8 cellular contexts compared by ENCODE assay signal in the genomic region with DNA sequence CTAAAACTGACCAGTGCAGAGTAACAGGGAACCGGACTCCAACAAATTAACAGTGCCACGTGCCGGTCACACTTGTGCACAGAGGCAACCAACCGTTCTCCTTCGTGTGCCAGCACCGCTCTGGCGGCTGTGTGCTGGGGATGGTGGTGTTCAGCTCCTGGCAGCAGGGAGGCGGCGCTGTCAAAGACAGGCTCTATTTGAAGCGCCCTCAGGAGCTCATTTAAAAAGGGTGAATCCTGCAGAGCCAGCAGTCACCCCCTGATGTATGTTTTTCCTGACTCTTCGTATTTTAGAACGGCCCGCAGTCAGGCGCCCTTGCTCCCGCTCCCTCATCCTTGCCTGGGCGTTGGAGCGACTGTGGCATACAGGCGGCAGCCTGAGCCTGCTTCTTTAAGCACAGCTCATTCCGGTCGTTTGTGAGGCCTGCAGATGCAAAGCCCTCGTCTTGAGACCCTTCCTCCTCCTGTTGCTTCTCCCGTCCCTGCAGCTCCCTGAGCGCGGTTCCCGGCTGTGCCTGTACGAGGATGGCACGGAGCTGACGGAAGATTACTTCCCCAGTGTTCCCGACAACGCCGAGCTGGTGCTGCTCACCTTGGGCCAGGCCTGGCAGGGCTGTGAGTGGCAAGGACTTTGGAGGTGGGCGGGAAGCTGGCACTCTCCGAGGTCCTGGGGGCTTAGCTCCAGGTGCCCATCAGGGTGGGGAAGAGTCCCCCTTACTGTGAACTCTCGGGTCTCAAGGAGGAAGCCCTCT. TPM values are rescaled to one million over a fixed set of nuclear protein-coding genes. Genes with fewer than 3 reads are reported as not detected.
DNase-seq lines count a peak whose midpoint lies in the region; ATAC-seq, FAIRE-seq and TF ChIP-seq lines count a peak whose summit lies in the region.

No MANE protein-coding gene starts in this region.

- H3K9me3 ChIP-seq in SU-DHL-6 (ENCODE audit: insufficient read depth, low read length), result no peaks in the 10 kb centered on the region
- H3K9me3 ChIP-seq in endothelial cell of umbilical vein (replicated peaks; ENCODE audit: control insufficient read depth, insufficient read depth, low read length), result no peaks in the 10 kb centered on the region
- H3K9me3 ChIP-seq in naive thymus-derived CD4-positive, alpha-beta T cell (ENCODE audit: control insufficient read depth in 2 of 3, low read length in 3 of 3), result no peaks in the 10 kb centered on the region

- TF ChIP-seq CTCF in GM12875 (IDR thresholded peaks at IDR 0.05; ENCODE audit: borderline replicate concordance, insufficient read depth, low read depth, low read length), result no peak
- TF ChIP-seq CTCF in SU-DHL-6 (IDR thresholded peaks at IDR 0.05; ENCODE audit: insufficient read depth, low read length, poor library complexity, severe bottlenecking), result no peak
- TF ChIP-seq CTCF in endothelial cell of umbilical vein (IDR thresholded peaks at IDR 0.05; ENCODE audit: extremely low read depth in 1 of 2, insufficient read depth in 1 of 2, low read depth in 1 of 2, low read length in 2 of 2), result peak in 1 of 2 donors; percentile 25

- no peaks in the 10 kb centered on the region for H3F3A ChIP-seq in SU-DHL-6 (ENCODE audit: insufficient read depth)

- dilution Hi-C loops in endothelial cell of umbilical vein (cut with MboI; ENCODE audit: extremely low pct_ligation_motif_present, low sequenced_read_pairs), result no loop called here

- CTCF ChIA-PET in endothelial cell of umbilical vein (lab: Charles Lee), result interaction anchor here (0.5 to 2.3 kb wide), 9 partner anchors 10 to 182 kb away, joined by 3 to 9 read pairs (median 3); a partner anchor contains a TSS
- CTCF ChIA-PET in naive thymus-derived CD4-positive, alpha-beta T cell (lab: Charles Lee), result interaction anchor here (0.9 to 2.0 kb wide), 2 partner anchors 29 to 45 kb away, joined by 4 to 6 read pairs; no protein-coding TSS in a partner anchor

- H3K4me3 Mint-ChIP-seq in naive thymus-derived CD4-positive, alpha-beta T cell, result peak overlapping the region; percentile 78 to 99 (median 98)

- TF ChIP-seq POLR2A in endothelial cell of umbilical vein (IDR thresholded peaks at IDR 0.05; ENCODE audit: low read depth, low read length), result no peak

- no peaks in the 10 kb centered on the region for H3K9me1 ChIP-seq in endothelial cell of umbilical vein (replicated peaks; ENCODE audit: control insufficient read depth, extremely low read depth, insufficient read depth, low read length)

- H3K27me3 Mint-ChIP-seq in naive thymus-derived CD4-positive, alpha-beta T cell, result no peaks in the 10 kb centered on the region

- peak overlapping the region; percentile 73 for H3K4me2 ChIP-seq in SU-DHL-6 (ENCODE audit: low read depth, low read length, poor library complexity, severe bottlenecking)
- H3K4me2 ChIP-seq in endothelial cell of umbilical vein (ENCODE audit: insufficient read depth, low read length), result peak overlapping the region; percentile 66

- H3K27ac ChIP-seq in SU-DHL-6 (ENCODE audit: low read depth, low read length) (no peak overlapping the region), endothelial cell of umbilical vein (ENCODE audit: insufficient read depth, low read depth, low read length) (no peak overlapping the region)
- H3K27ac ChIP-seq in naive thymus-derived CD4-positive, alpha-beta T cell (ENCODE audit: low read depth, low read length), result peak overlapping the region; percentile 79

- BruUV-seq in endothelial cell of umbilical vein (replicated peaks; lab: Mats Ljungman, UMichigan), result no TSS peak

- intact Hi-C loops in endothelial cell of umbilical vein (cut with micrococcal nuclease), result no loop called here
- intact Hi-C loops in naive thymus-derived CD4-positive, alpha-beta T cell (cut with micrococcal nuclease), result loop anchor here in 1 of 2 donors (5.0 kb wide), 1 partner anchor 326 kb away; no protein-coding TSS in a partner anchor

- peak overlapping the region in 5 of 9 donors; percentile 32 to 59 (median 41) for H3K27ac Mint-ChIP-seq in naive thymus-derived CD4-positive, alpha-beta T cell

- no peaks in the 10 kb centered on the region for H3K9me3 Mint-ChIP-seq in naive thymus-derived CD4-positive, alpha-beta T cell

- POLR2A ChIA-PET in endothelial cell of umbilical vein (lab: Charles Lee), result no interaction called here
- POLR2A ChIA-PET in naive thymus-derived CD4-positive, alpha-beta T cell (lab: Charles Lee), result interaction anchor here (1.1 to 3.2 kb wide), 3 partner anchors 17 to 45 kb away, joined by 3 to 30 read pairs (median 8); a partner anchor contains a TSS

- H3K4me3 ChIP-seq in GM12875 (ENCODE audit: low read depth, low read length) (peak overlapping the region; percentile 71), SU-DHL-6 (ENCODE audit: insufficient read depth, low read length, poor library complexity, severe bottlenecking) (peak overlapping the region; percentile 58), endothelial cell of umbilical vein (replicated peaks in 1 of 3; ENCODE audit: insufficient read depth in 1 of 3, low read depth in 1 of 3, low read length in 3 of 3) (peak overlapping the region in 2 of 3 experiments; percentile 72 to 76)
- peak overlapping the region; percentile 98 for H3K4me3 ChIP-seq in naive thymus-derived CD4-positive, alpha-beta T cell (ENCODE audit: low read length)

- peaks cover 9% of the 10 kb centered on the region for H3K4me1 ChIP-seq in endothelial cell of umbilical vein (ENCODE audit: control insufficient read depth, extremely low read depth, insufficient read depth, low read length)
- peaks cover 17 to 25% of the 10 kb centered on the region in 2 donors for H3K4me1 ChIP-seq in naive thymus-derived CD4-positive, alpha-beta T cell (ENCODE audit: control insufficient read depth in 2 of 2, insufficient read depth in 2 of 2, low read length in 2 of 2)

- no peaks in the 10 kb centered on the region for H3K9me2 ChIP-seq in SU-DHL-6 (replicated peaks; ENCODE audit: insufficient read depth, low read length)

- H3K27me3 ChIP-seq in SU-DHL-6 (ENCODE audit: low read length) (no peaks in the 10 kb centered on the region), endothelial cell of umbilical vein (ENCODE audit: control insufficient read depth in 2 of 2, insufficient read depth in 2 of 2, low read length in 2 of 2) (no peaks in the 10 kb centered on the region)
- H3K27me3 ChIP-seq in naive thymus-derived CD4-positive, alpha-beta T cell (ENCODE audit: control insufficient read depth in 2 of 2, insufficient read depth in 2 of 2, low read length in 2 of 2), result no peaks in the 10 kb centered on the region

- no peak overlapping the region for H2AFZ ChIP-seq in SU-DHL-6 (ENCODE audit: low read depth, low read length, severe bottlenecking)
- no peak overlapping the region for H2AFZ ChIP-seq in endothelial cell of umbilical vein (ENCODE audit: low read depth, low read length)

- H3K79me2 ChIP-seq in SU-DHL-6 (ENCODE audit: insufficient read depth, low read length), result peaks cover 12% of the 10 kb centered on the region; the same call in 1 of the 2 replicates
- peaks cover 4% of the 10 kb centered on the region for H3K79me2 ChIP-seq in endothelial cell of umbilical vein (ENCODE audit: control insufficient read depth, insufficient read depth, low read length)

- DNase-seq in AG08396 (ENCODE audit: low spot score), result peak; percentile 32
- DNase-seq in endothelial cell of umbilical vein (ENCODE audit: low read depth, low spot score), result peak; percentile 19
- DNase-seq in naive thymus-derived CD4-positive, alpha-beta T cell, result peak in 2 of 9 donors; percentile 14 to 22
- no peak for DNase-seq in central memory CD4-positive, alpha-beta T cell
- no peak for DNase-seq in urothelium cell line (ENCODE audit: low spot score)

- peaks cover 10 to 55% (median 38%) of the 10 kb centered on the region in 7 donors for H3K4me1 Mint-ChIP-seq in naive thymus-derived CD4-positive, alpha-beta T cell

- FAIRE-seq in endothelial cell of umbilical vein (lab: Jason Lieb, UNC) (no peak), urothelium cell line (lab: Jason Lieb, UNC) (no peak)

- H3K9ac ChIP-seq in SU-DHL-6 (ENCODE audit: low read length) (peak overlapping the region; percentile 62), endothelial cell of umbilical vein (replicated peaks; ENCODE audit: extremely low read depth, insufficient read depth, low read length) (no peak overlapping the region)

- H3K36me3 ChIP-seq in SU-DHL-6 (ENCODE audit: low read length) (no peaks in the 10 kb centered on the region), endothelial cell of umbilical vein (ENCODE audit: control insufficient read depth in 2 of 2, extremely low read depth in 1 of 2, insufficient read depth in 2 of 2, low read length in 2 of 2) (no peaks in the 10 kb centered on the region)
- peaks cover 0 to 12% (median 1%) of the 10 kb centered on the region in 3 experiments for H3K36me3 ChIP-seq in naive thymus-derived CD4-positive, alpha-beta T cell (ENCODE audit: control insufficient read depth in 2 of 3, insufficient read depth in 3 of 3, low read length in 3 of 3)

- H4K20me1 ChIP-seq in SU-DHL-6 (ENCODE audit: low read depth, low read length), result no peaks in the 10 kb centered on the region
- no peaks in the 10 kb centered on the region for H4K20me1 ChIP-seq in endothelial cell of umbilical vein (replicated peaks; ENCODE audit: control insufficient read depth, extremely low read depth, insufficient read depth, low read length)

- no peak for ATAC-seq in naive thymus-derived CD4-positive, alpha-beta T cell
- ATAC-seq in HG02852 (IDR thresholded peaks at IDR 0.05; ENCODE audit: unreplicated experiment), result no peak

- H3K36me3 Mint-ChIP-seq in naive thymus-derived CD4-positive, alpha-beta T cell, result peaks cover 0 to 3% (median 0%) of the 10 kb centered on the region in 5 donors

RNA-seq across cellular contexts. Expression of a gene that starts 1.1 kb away (rescaled TPM):
- total RNA-seq in endothelial cell of umbilical vein, result 10.6 and 11.7 TPM in 2 replicates
- polyA plus RNA-seq in endothelial cell of umbilical vein, result 9.4 and 11.8 TPM in 2 replicates
- polyA plus RNA-seq in endothelial cell of umbilical vein (2011; cell fraction: cytosol; rRNA removed), result 6.4 and 7.6 TPM in 2 replicates
- 13.8 and 14.8 TPM in 2 replicates for polyA plus RNA-seq in endothelial cell of umbilical vein (2011; cell fraction: nucleus; rRNA removed)
- 5.5 and 8.4 TPM in 2 replicates for polyA plus RNA-seq in endothelial cell of umbilical vein (2012)
- polyA minus RNA-seq in endothelial cell of umbilical vein, result 6.4 and 11.4 TPM in 2 replicates
- 4.5 TPM for polyA minus RNA-seq in endothelial cell of umbilical vein (2011; cell fraction: cytosol; rRNA and poly(A)+ RNA removed)
- 5.3 and 10.0 TPM in 2 replicates for polyA minus RNA-seq in endothelial cell of umbilical vein (2011; cell fraction: nucleus; rRNA and poly(A)+ RNA removed)
- 10 to 100 TPM; 13.6 to 27.7 (median 19.2) TPM for total RNA-seq in naive thymus-derived CD4-positive, alpha-beta T cell
- 10 to 100 TPM in 1 of 2 donors, 1 to 10 TPM in 1; 9.8 to 13.5 TPM for polyA plus RNA-seq in naive thymus-derived CD4-positive, alpha-beta T cell

RNA-seq across cellular contexts. Expression of a gene that starts 1.4 kb away (rescaled TPM):
- total RNA-seq in endothelial cell of umbilical vein, result 41.8 and 43.0 TPM in 2 replicates
- polyA plus RNA-seq in endothelial cell of umbilical vein, result 12.4 and 16.3 TPM in 2 replicates
- polyA plus RNA-seq in endothelial cell of umbilical vein (2011; cell fraction: cytosol; rRNA removed), result 19.5 and 21.5 TPM in 2 replicates
- 38.2 and 46.2 TPM in 2 replicates for polyA plus RNA-seq in endothelial cell of umbilical vein (2011; cell fraction: nucleus; rRNA removed)
- 31.4 and 33.5 TPM in 2 replicates for polyA plus RNA-seq in endothelial cell of umbilical vein (2012)
- polyA minus RNA-seq in endothelial cell of umbilical vein, result 34.8 and 65.9 TPM in 2 replicates
- 12.7 TPM for polyA minus RNA-seq in endothelial cell of umbilical vein (2011; cell fraction: cytosol; rRNA and poly(A)+ RNA removed)
- 20.1 and 30.9 TPM in 2 replicates for polyA minus RNA-seq in endothelial cell of umbilical vein (2011; cell fraction: nucleus; rRNA and poly(A)+ RNA removed)
- total RNA-seq in naive thymus-derived CD4-positive, alpha-beta T cell, result 10 to 100 TPM; 33.7 to 68.0 (median 45.6) TPM
- 10 to 100 TPM; 12.7 to 15.3 TPM for polyA plus RNA-seq in naive thymus-derived CD4-positive, alpha-beta T cell

RNA-seq across cellular contexts. Expression of a gene that starts 41.7 kb away (rescaled TPM):
- total RNA-seq in endothelial cell of umbilical vein, result 27.6 and 28.0 TPM in 2 replicates
- 28.6 and 31.7 TPM in 2 replicates for polyA plus RNA-seq in endothelial cell of umbilical vein
- polyA plus RNA-seq in endothelial cell of umbilical vein (2011; cell fraction: cytosol; rRNA removed), result 29.6 and 38.0 TPM in 2 replicates
- 38.4 and 43.5 TPM in 2 replicates for polyA plus RNA-seq in endothelial cell of umbilical vein (2011; cell fraction: nucleus; rRNA removed)
- 22.0 and 24.4 TPM in 2 replicates for polyA plus RNA-seq in endothelial cell of umbilical vein (2012)
- polyA minus RNA-seq in endothelial cell of umbilical vein, result 22.2 and 22.6 TPM in 2 replicates
- 21.9 TPM for polyA minus RNA-seq in endothelial cell of umbilical vein (2011; cell fraction: cytosol; rRNA and poly(A)+ RNA removed)
- polyA minus RNA-seq in endothelial cell of umbilical vein (2011; cell fraction: nucleus; rRNA and poly(A)+ RNA removed), result 10.3 and 11.6 TPM in 2 replicates
- total RNA-seq in naive thymus-derived CD4-positive, alpha-beta T cell, result 10 to 100 TPM; 17.0 to 33.6 (median 27.1) TPM
- 10 to 100 TPM; 19.9 to 34.7 TPM for polyA plus RNA-seq in naive thymus-derived CD4-positive, alpha-beta T cell

Comparison
In these comparisons a context has a peak if more than half of its experiments do, and no peak if none do; other contexts are left out.
1. DNase-seq: peak in AG08396 (single experiment) and endothelial cell of umbilical vein (single experiment); none in central memory CD4-positive, alpha-beta T cell (single experiment) and urothelium cell line (single experiment).
2. Peak in every context shown above with its lines, with median percentiles within 50 percentile points of each other: H3K4me3 ChIP-seq.